In the genomic region with DNA sequence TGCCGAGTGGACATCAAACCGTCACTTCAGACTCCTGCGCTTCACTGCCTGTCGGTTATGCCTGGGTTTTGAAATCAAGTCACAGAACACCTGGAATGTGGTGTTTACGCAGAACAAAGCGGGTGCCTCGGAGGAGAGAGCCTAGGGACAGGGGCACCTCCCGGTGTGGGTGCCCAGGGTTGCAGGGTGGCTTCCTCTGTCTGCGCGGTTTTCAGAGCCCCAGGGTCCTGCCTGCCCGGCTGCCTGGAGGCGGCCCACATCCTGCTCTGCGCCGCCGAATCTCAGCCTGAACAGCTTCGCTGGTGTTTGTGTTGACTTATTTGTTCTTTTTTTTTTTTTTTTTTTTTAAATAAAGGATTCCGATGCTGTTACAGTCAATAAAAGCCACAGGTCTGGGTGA, we compare ENCODE assay signal across 19 cellular contexts.
"Had no signal": no experiment of that assay in that cellular context is flagged by ENCODE, and none has a peak within 500 bp of the region (broad histone marks: within the 10 kb centered on the region; RNA-seq: fewer than 3 reads in every experiment).

No MANE protein-coding gene starts in this region.

- H3K27ac Mint-ChIP-seq: activated T-helper 17 cell treated with anti-CD3 and anti-CD28 coated beads, Interleukin-2, amount 50 U/mL, for 72 hours; memory B cell had no signal

- H3K27me3 ChIP-seq: right lobe of liver, thyroid gland had no signal

- H3K4me3 Mint-ChIP-seq: activated T-helper 17 cell treated with anti-CD3 and anti-CD28 coated beads, Interleukin-2, amount 50 U/mL, for 72 hours; memory B cell; neural crest cell had no signal

- H3K4me1 ChIP-seq: esophagus squamous epithelium, gastrocnemius medialis, right lobe of liver, thyroid gland had no signal

- ATAC-seq: activated T-helper 17 cell treated with anti-CD3 and anti-CD28 coated beads, Interleukin-2, amount 50 U/mL, for 72 hours; gastrocnemius medialis; left ventricle myocardium superior; mucosa of descending colon; right lobe of liver; SK-N-SH treated with all-trans-retinoic acid at 6 μM for 48 hours had no signal

- H3K4me3 ChIP-seq: coronary artery, esophagus squamous epithelium, gastrocnemius medialis, mucosa of descending colon, right lobe of liver, smooth muscle cell, thyroid gland had no signal

- H3K36me3 ChIP-seq: esophagus squamous epithelium, gastrocnemius medialis, right lobe of liver, thyroid gland, WERI-Rb-1 had no signal

- DNase-seq: activated CD4-positive, alpha-beta T cell treated with anti-CD3 and anti-CD28 coated beads, Interleukin-2, amount 50 U/mL, for 4 hours; activated naive CD4-positive, alpha-beta T cell treated with Interleukin-2 at 50 U/mL for 16 hours; amygdala; esophagus squamous epithelium; gastrocnemius medialis; hippocampal formation; kidney glomerular epithelial cell; left ventricle myocardium superior; mucosa of descending colon; right lobe of liver; stimulated activated CD4-positive, alpha-beta T cell treated with anti-CD3 and anti-CD28 coated beads, Interleukin-2, amount 100 ng/mL, for 48 hours; thyroid gland; WERI-Rb-1 had no signal

- H3K4me1 Mint-ChIP-seq: activated T-helper 17 cell treated with anti-CD3 and anti-CD28 coated beads, Interleukin-2, amount 50 U/mL, for 72 hours; memory B cell; neural crest cell had no signal

- H3K36me3 Mint-ChIP-seq: memory B cell had no signal

- H3K4me2 ChIP-seq: smooth muscle cell had no signal

- H3K9me3 ChIP-seq: esophagus squamous epithelium, gastrocnemius medialis, mucosa of descending colon, right lobe of liver, thyroid gland had no signal

- H3K9me3 Mint-ChIP-seq: activated T-helper 17 cell treated with anti-CD3 and anti-CD28 coated beads, Interleukin-2, amount 50 U/mL, for 72 hours; memory B cell; neural crest cell had no signal

- H3K27ac ChIP-seq: coronary artery, esophagus squamous epithelium, gastrocnemius medialis, right lobe of liver, thyroid gland, WERI-Rb-1 had no signal
